ENCODE assay signal across 19 cellular contexts in the genomic region with DNA sequence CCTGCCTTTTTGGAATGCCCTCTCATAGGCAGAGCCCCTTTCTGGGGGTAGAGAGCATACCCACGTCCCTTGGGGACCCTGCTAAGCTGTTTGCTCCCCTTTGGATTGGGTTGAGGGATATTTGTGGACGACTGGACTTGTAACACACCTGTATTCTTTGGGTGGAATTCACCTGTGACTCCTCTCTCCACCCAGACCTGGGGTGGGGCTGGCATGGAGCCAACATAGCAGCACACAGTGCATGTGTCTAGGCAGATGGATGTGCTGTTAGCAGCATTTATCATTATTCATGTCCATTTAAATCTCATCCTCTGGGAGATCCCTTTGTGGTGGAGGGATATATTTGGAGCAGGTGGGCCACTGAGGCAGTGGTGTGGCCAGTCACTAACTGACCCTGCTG. TPM values are rescaled to one million over a fixed set of nuclear protein-coding genes. Genes with fewer than 3 reads are reported as not detected.
"Had no signal": no experiment of that assay in that cellular context is flagged by ENCODE, and none has a peak within 500 bp of the region (broad histone marks: within the 10 kb centered on the region; RNA-seq: fewer than 3 reads in every experiment).

No MANE protein-coding gene starts in this region.

- H3K4me1 ChIP-seq: ascending aorta, esophagus squamous epithelium, thyroid gland, uterus had no signal

- H3K4me3 ChIP-seq: ascending aorta, esophagus squamous epithelium, thyroid gland, uterus had no signal

- H3K36me3 Mint-ChIP-seq: activated naive CD4-positive, alpha-beta T cell treated with anti-CD3 and anti-CD28 coated beads, Interleukin-2, amount 50 U/mL, for 24 hours; naive thymus-derived CD8-positive, alpha-beta T cell had no signal

- H3K9me3 ChIP-seq: ascending aorta, esophagus squamous epithelium, thyroid gland, uterus had no signal

- H3K27ac Mint-ChIP-seq: activated naive CD4-positive, alpha-beta T cell treated with anti-CD3 and anti-CD28 coated beads, Interleukin-2, amount 50 U/mL, for 24 hours; dendritic cell treated with granulocyte-macrophage colony-stimulating factor and Interleukin-4, amounts not matched to agents 40 ng/mL and 50 ng/mL, for 4 days had no signal

- ATAC-seq: naive thymus-derived CD8-positive, alpha-beta T cell had no signal

- H3K27ac ChIP-seq: ascending aorta, esophagus squamous epithelium, thyroid gland, uterus, WERI-Rb-1 had no signal

- H3K9me3 Mint-ChIP-seq: activated naive CD4-positive, alpha-beta T cell treated with anti-CD3 and anti-CD28 coated beads, Interleukin-2, amount 50 U/mL, for 24 hours; dendritic cell treated with granulocyte-macrophage colony-stimulating factor and Interleukin-4, amounts not matched to agents 40 ng/mL and 50 ng/mL, for 4 days; naive thymus-derived CD8-positive, alpha-beta T cell had no signal

- H3K27me3 ChIP-seq: ascending aorta, esophagus squamous epithelium, thyroid gland, uterus had no signal

- H3K27me3 Mint-ChIP-seq: activated naive CD4-positive, alpha-beta T cell treated with anti-CD3 and anti-CD28 coated beads, Interleukin-2, amount 50 U/mL, for 24 hours; dendritic cell treated with granulocyte-macrophage colony-stimulating factor and Interleukin-4, amounts not matched to agents 40 ng/mL and 50 ng/mL, for 4 days; naive thymus-derived CD8-positive, alpha-beta T cell had no signal

- H3K4me3 Mint-ChIP-seq: activated naive CD4-positive, alpha-beta T cell treated with anti-CD3 and anti-CD28 coated beads, Interleukin-2, amount 50 U/mL, for 24 hours; dendritic cell treated with granulocyte-macrophage colony-stimulating factor and Interleukin-4, amounts not matched to agents 40 ng/mL and 50 ng/mL, for 4 days; naive thymus-derived CD8-positive, alpha-beta T cell had no signal

- DNase-seq: activated CD4-positive, alpha-beta T cell treated with anti-CD3 and anti-CD28 coated beads, Interleukin-2, amount 50 U/mL, for 4 hours; activated gamma-delta T cell; cerebellar nuclear complex; effector memory CD4-positive, alpha-beta T cell; esophagus squamous epithelium; mesenchymal stem cell; naive thymus-derived CD8-positive, alpha-beta T cell; stimulated activated CD4-positive, alpha-beta T cell treated with anti-CD3 and anti-CD28 coated beads, Interleukin-12 subunit alpha, Interleukin-12 subunit beta, amount 100 ng/mL, for 4 hours; stimulated activated CD4-positive, alpha-beta T cell treated with anti-CD3 and anti-CD28 coated beads, Interleukin-1b, Interleukin-23, amount 100 ng/mL, for 48 hours; stimulated activated CD8-positive, alpha-beta memory T cell treated with anti-CD3 and anti-CD28 coated beads, Interleukin-4, amount 100 ng/mL, for 48 hours; stimulated activated naive CD4-positive, alpha-beta T cell; thyroid gland; uterus; WERI-Rb-1 had no signal

- H3K4me1 Mint-ChIP-seq: activated naive CD4-positive, alpha-beta T cell treated with anti-CD3 and anti-CD28 coated beads, Interleukin-2, amount 50 U/mL, for 24 hours; naive thymus-derived CD8-positive, alpha-beta T cell had no signal

RNA-seq across cellular contexts. Expression of a gene that starts 51.0 kb away (rescaled TPM):
- total RNA-seq: endothelial cell of umbilical vein, renal cortical epithelial cell had no signal
- polyA plus RNA-seq: endothelial cell of umbilical vein had no signal
